ENCODE assay signal across 9 cellular contexts in genomic region chr5:150412319-150413175, GRCh38. TPM values are rescaled to one million over a fixed set of nuclear protein-coding genes. Genes with fewer than 3 reads are reported as not detected.
A peak's percentile ranks its signal among the peaks of the same experiment; 100 is the strongest.
DNase-seq lines count a peak whose midpoint lies in the region; ATAC-seq and TF ChIP-seq lines count a peak whose summit lies in the region.
"Had no signal": no experiment of that assay in that cellular context is flagged by ENCODE, and none has a peak within 500 bp of the region (broad histone marks: within the 10 kb centered on the region; RNA-seq: fewer than 3 reads in every experiment).

Gene CD74, minus strand, starts transcription at chr5:150412910. Its CDS starts 161 bp downstream, at chr5:150412749.

- H3K4me3 Mint-ChIP-seq in T-helper 2 cell treated with Interferon-gamma antibody and Interleukin-4, amounts not matched to agents 5 μg/mL and 100 μg/mL, for 36 hours: peak within 1 kb of the TSS; percentile 92

- peak; percentile 93 to 99 (median 96) for TF ChIP-seq POLR2A in spleen (IDR thresholded peaks at IDR 0.05)

- no peaks in the 10 kb centered on the region for H3K9me3 Mint-ChIP-seq in T-helper 2 cell treated with Interferon-gamma antibody and Interleukin-4, amounts not matched to agents 5 μg/mL and 100 μg/mL, for 36 hours

- H3K27ac Mint-ChIP-seq in T-helper 2 cell treated with Interferon-gamma antibody and Interleukin-4, amounts not matched to agents 5 μg/mL and 100 μg/mL, for 36 hours: peak within 1 kb of the TSS; percentile 98

- ATAC-seq in HG03457 (IDR thresholded peaks at IDR 0.05; ENCODE audit: unreplicated experiment): peak; percentile 53

- H3K27me3 Mint-ChIP-seq in T-helper 2 cell treated with Interferon-gamma antibody and Interleukin-4, amounts not matched to agents 5 μg/mL and 100 μg/mL, for 36 hours (ENCODE audit: low read depth): no peaks in the 10 kb centered on the region

- H3K36me3 ChIP-seq in ACC112 (ENCODE audit: insufficient read depth, low read length) (no peaks in the 10 kb centered on the region), ascending aorta (no peaks in the 10 kb centered on the region), iPS-18a (ENCODE audit: control insufficient read depth, low read depth, low read length) (no peaks in the 10 kb centered on the region), spleen (peaks cover 0 to 28% (median 15%) of the 10 kb centered on the region in 6 donors), BE2C (no peaks in the 10 kb centered on the region)

- peak within 1 kb of the TSS; percentile 54 for H2AFZ ChIP-seq in ACC112 (ENCODE audit: low read length, unreplicated experiment)

- H3K27me3 ChIP-seq in ACC112 (ENCODE audit: insufficient read depth, low read length): no peaks in the 10 kb centered on the region
- no peaks in the 10 kb centered on the region for H3K27me3 ChIP-seq in ascending aorta
- H3K27me3 ChIP-seq in iPS-18a (ENCODE audit: control insufficient read depth, insufficient read depth, low read length): no peaks in the 10 kb centered on the region
- H3K27me3 ChIP-seq in spleen (replicated peaks in 1 of 7): no peaks in the 10 kb centered on the region
- no peaks in the 10 kb centered on the region for H3K27me3 ChIP-seq in BE2C

- peaks cover 30% of the 10 kb centered on the region for H3K4me1 Mint-ChIP-seq in T-helper 2 cell treated with Interferon-gamma antibody and Interleukin-4, amounts not matched to agents 5 μg/mL and 100 μg/mL, for 36 hours (ENCODE audit: low read depth)

- peak within 1 kb of the TSS; percentile 31 for H3K9ac ChIP-seq in iPS-18a (ENCODE audit: low read length)

- H3K4me1 ChIP-seq in ACC112 (ENCODE audit: control insufficient read depth, insufficient read depth, low read length, unreplicated experiment): peaks cover 4% of the 10 kb centered on the region
- H3K4me1 ChIP-seq in ascending aorta: peaks cover 3 to 11% of the 10 kb centered on the region in 2 donors
- peaks cover 20% of the 10 kb centered on the region for H3K4me1 ChIP-seq in iPS-18a (ENCODE audit: control insufficient read depth, low read depth, low read length)
- peaks cover 18 to 97% (median 72%) of the 10 kb centered on the region in 6 donors for H3K4me1 ChIP-seq in spleen
- H3K4me1 ChIP-seq in BE2C: peaks cover 9% of the 10 kb centered on the region

- H3K36me3 Mint-ChIP-seq in T-helper 2 cell treated with Interferon-gamma antibody and Interleukin-4, amounts not matched to agents 5 μg/mL and 100 μg/mL, for 36 hours (ENCODE audit: low read depth): peaks cover 22% of the 10 kb centered on the region

- peak; percentile 82 for DNase-seq in GM19238 (ENCODE audit: insufficient read length, low spot score)
- peak; percentile 91 for DNase-seq in T-helper 2 cell treated with Interferon-gamma antibody and Interleukin-4, amounts not matched to agents 5 μg/mL and 100 μg/mL, for 36 hours (ENCODE audit: low spot score)
- DNase-seq in ascending aorta (ENCODE audit: low spot score in 2 of 2): peak; percentile 79 to 93
- DNase-seq in spleen: peak; percentile 97
- no peak for DNase-seq in BE2C

- intact Hi-C loops in ascending aorta (cut with DNase I): loop anchor here (5.0 kb wide), 1 partner anchor 55 kb away; the partner anchor contains the start of gene TCOF1
- intact Hi-C loops in spleen (cut with DNase I; ENCODE audit: low total_unique reads): no loop called here

- H3K27ac ChIP-seq in ACC112 (ENCODE audit: low read depth, low read length): peak within 1 kb of the TSS; percentile 9; the same call in 1 of the 2 replicates
- peak within 1 kb of the TSS; percentile 81 to 86 for H3K27ac ChIP-seq in ascending aorta
- H3K27ac ChIP-seq in iPS-18a (ENCODE audit: low read length): peak within 1 kb of the TSS; percentile 30
- peak within 1 kb of the TSS; percentile 93 to 99 (median 98) for H3K27ac ChIP-seq in spleen
- H3K27ac ChIP-seq: C4-2B had no signal

- TF ChIP-seq CTCF in ascending aorta (IDR thresholded peaks at IDR 0.05): no peak
- TF ChIP-seq CTCF in spleen (IDR thresholded peaks at IDR 0.05 in 8 of 11, conservative IDR thresholded peaks at IDR 0.05 in 3 of 11): no peak
- TF ChIP-seq CTCF in BE2C (IDR thresholded peaks at IDR 0.05; ENCODE audit: low read depth, low read length): no peak

- H3K79me2 ChIP-seq in ACC112 (ENCODE audit: control insufficient read depth, insufficient read depth, low read length, unreplicated experiment): no peaks in the 10 kb centered on the region

- H3K4me3 ChIP-seq in ACC112 (ENCODE audit: low read depth, low read length) (peak within 1 kb of the TSS; percentile 63), ascending aorta (peak within 1 kb of the TSS; percentile 55 to 64), iPS-18a (ENCODE audit: low read length) (peak within 1 kb of the TSS; percentile 54), spleen (peak within 1 kb of the TSS; percentile 60 to 87 (median 78)), BE2C (ENCODE audit: low read depth, low read length) (no peak within 1 kb of the TSS)

- 0 to 2% (median 0%) methylated on average over 12 to 20 of the region's 20 CpGs for WGBS in spleen, 5 donors

- H3K9me3 ChIP-seq in ascending aorta: no peaks in the 10 kb centered on the region
- H3K9me3 ChIP-seq in iPS-18a (ENCODE audit: control insufficient read depth, low read depth, low read length): no peaks in the 10 kb centered on the region
- H3K9me3 ChIP-seq in spleen: no peaks in the 10 kb centered on the region
- no peaks in the 10 kb centered on the region for H3K9me3 ChIP-seq in BE2C

RNA-seq across cellular contexts. Expression of gene CD74, which starts in this region (rescaled TPM):
- total RNA-seq in ascending aorta (1,940 TPM), spleen (1,000 to 10,000 TPM; 3,224 to 5,563 (median 4,811) TPM)
- polyA plus RNA-seq in spleen: 1,000 to 10,000 TPM; 3,319 to 4,860 (median 4,644) TPM
- 0.91 TPM for polyA plus RNA-seq in BE2C (2012; ENCODE audit: insufficient read depth, insufficient read length, low read depth)

Comparison
In these comparisons a context has a peak if more than half of its experiments do, and no peak if none do; other contexts are left out.
1. H3K27ac ChIP-seq: peak in every context shown above with its lines; median percentile 98 in spleen; 84 in ascending aorta; 30 in iPS-18a; 9 in ACC112.